ENCODE assay signal across 1 cellular context in genomic region chr6:117397536-117398227, GRCh38.
A peak's percentile ranks its signal among the peaks of the same experiment; 100 is the strongest.
TF ChIP-seq lines count a peak whose summit lies in the region.

No MANE protein-coding gene starts in this region.

TF ChIP-seq in K562, 482 proteins besides CTCF, POLR2A, EP300 and RAD21 (continued from another document):
- TF ChIP-seq SRSF3 (IDR thresholded peaks at IDR 0.05; ENCODE audit: insufficient read depth, low read length) (no peak), CREM (IDR thresholded peaks at IDR 0.05; ENCODE audit: low read depth) (no peak), ATF4 (CRISPR knock-in tag; IDR thresholded peaks at IDR 0.05) (peak; percentile 40; the same call in 1 of the 2 replicates), KLF1 (tag; IDR thresholded peaks at IDR 0.05) (no peak), ZNF512 (tag; IDR thresholded peaks at IDR 0.05) (no peak), ELF2 (CRISPR knock-in tag; IDR thresholded peaks at IDR 0.05) (no peak), GTF2B (IDR thresholded peaks at IDR 0.05; ENCODE audit: extremely low read depth, insufficient read length) (no peak), BHLHE40 (IDR thresholded peaks at IDR 0.05; ENCODE audit: low read length) (no peak), ETV1 (tag; conservative IDR thresholded peaks at IDR 0.05; ENCODE audit: low read depth) (no peak)
